Comparison of ENCODE assay signal across 8 cellular contexts in the genomic region with DNA sequence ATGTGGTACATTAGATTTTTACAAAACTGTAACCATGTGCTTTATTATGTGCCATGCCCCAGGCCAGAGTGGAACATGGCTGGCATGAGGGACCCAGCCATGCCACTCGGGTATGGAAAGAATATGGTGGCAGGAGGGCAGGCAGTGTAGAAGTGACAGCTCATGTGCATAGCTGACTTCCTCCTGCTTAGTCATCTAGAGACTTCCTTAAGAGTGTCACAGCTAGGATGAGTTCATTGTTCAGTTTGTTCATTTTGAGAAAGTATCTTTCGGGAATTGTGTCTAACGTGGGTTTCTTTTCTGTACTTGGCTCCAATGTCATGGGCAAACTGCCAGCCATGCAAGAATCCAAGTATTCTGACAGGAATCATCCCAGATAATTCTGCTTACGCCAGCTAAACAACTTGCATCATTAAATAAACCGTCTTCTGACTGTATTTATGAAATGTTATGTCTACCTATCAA.
DNase-seq lines count a peak whose midpoint lies in the region; ATAC-seq and TF ChIP-seq lines count a peak whose summit lies in the region.

No MANE protein-coding gene starts in this region.

- DNase-seq in DMS53 (lab: John Stamatoyannopoulos, UW), result peak; percentile 16
- DNase-seq in DMS53 treated with DMSO at 0.1 percent for 48 hours (lab: John Stamatoyannopoulos, UW; ENCODE audit: unreplicated experiment), result no peak
- peak; percentile 92 for DNase-seq in M059J (ENCODE audit: low read depth)
- DNase-seq in brain pericyte (ENCODE audit: low read depth, low spot score), result peak; percentile 59
- DNase-seq in myocyte (ENCODE audit: low read depth), result peak; percentile 82
- no peak for DNase-seq in GM20000 (ENCODE audit: low spot score)
- no peak for DNase-seq in NCI-H187 treated with DMSO at 0.1 percent for 48 hours (lab: John Stamatoyannopoulos, UW)

- no peak for TF ChIP-seq CTCF in GM20000 (IDR thresholded peaks at IDR 0.05; ENCODE audit: extremely low read depth, missing control alignments)

- no peak for ATAC-seq in GM21619 (IDR thresholded peaks at IDR 0.05; ENCODE audit: unreplicated experiment)

Comparison
In these comparisons a context has a peak if more than half of its experiments do, and no peak if none do; other contexts are left out.
1. DNase-seq: peak in DMS53 (single experiment), M059J (single experiment), brain pericyte (single experiment) and myocyte (single experiment); none in DMS53 treated with DMSO at 0.1 percent for 48 hours (single experiment), GM20000 (single experiment) and NCI-H187 treated with DMSO at 0.1 percent for 48 hours (single experiment).